ENCODE assay signal across 8 cellular contexts in the genomic region with DNA sequence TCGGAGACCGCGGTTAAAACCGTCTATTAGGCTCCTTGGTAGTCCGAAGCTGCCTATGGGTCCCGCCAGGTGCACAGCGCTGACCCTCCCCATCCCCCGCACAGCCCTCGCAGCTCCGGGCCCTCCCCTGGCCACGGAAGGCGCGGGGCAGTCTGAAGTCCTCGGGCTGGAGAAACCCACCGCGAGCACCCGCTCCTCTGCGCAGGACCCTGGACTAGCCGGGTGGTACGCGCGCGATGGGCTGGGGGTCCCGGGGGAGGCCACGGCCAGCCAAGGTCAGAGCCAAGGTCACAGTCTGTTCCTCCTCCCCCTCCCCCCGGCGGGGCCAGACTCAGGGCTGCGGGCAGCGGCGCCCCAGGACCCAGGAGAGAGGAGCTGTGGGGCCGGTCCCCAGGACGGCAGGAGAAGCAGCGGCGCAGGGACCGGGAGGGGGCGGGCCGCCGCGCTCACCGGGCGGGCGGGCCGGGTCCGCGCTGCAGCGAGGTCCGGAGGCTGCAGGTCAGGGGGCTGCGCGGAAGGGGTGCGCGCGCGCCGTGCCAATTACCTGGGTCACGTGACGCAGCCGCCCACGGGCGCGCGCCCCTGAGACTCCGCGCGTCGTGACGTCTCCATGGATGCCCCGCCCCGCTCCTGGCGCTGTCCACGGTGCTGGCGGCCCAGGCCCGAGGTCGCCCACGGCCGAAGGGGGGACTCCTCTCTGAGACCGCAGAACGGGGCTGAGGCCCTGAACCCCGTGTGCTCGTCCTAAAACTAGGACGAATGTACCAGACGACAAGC. TPM values are rescaled to one million over a fixed set of nuclear protein-coding genes. Genes with fewer than 3 reads are reported as not detected.
DNase-seq lines count a peak whose midpoint lies in the region; ATAC-seq and TF ChIP-seq lines count a peak whose summit lies in the region.

A gene (minus strand): TSS at position 535 of the 777 bp plus-strand sequence. CDS start 3,731 bp downstream, outside the sequence.

- ATAC-seq in GM18511 (IDR thresholded peaks at IDR 0.05; ENCODE audit: unreplicated experiment) = peak; percentile 90
- peak; percentile 86 for ATAC-seq in HG03280 (IDR thresholded peaks at IDR 0.05; ENCODE audit: unreplicated experiment)
- peak; percentile 81 for ATAC-seq in activated naive CD8-positive, alpha-beta T cell treated with anti-CD3 and anti-CD28 coated beads, Interleukin-2, amount 10 ng/mL, durations not matched to agents 7 days and 5 days (ENCODE audit: low read depth)
- ATAC-seq in Right ventricle myocardium inferior = peak; percentile 79
- ATAC-seq in GM19467 (IDR thresholded peaks at IDR 0.05; ENCODE audit: unreplicated experiment) = no peak

- TF ChIP-seq CTCF in AG10803 (conservative IDR thresholded peaks at IDR 0.05; ENCODE audit: low read length) (no peak), parathyroid adenoma (IDR thresholded peaks at IDR 0.05) (no peak)

- no peak within 1 kb of the TSS for H3K27ac Mint-ChIP-seq in activated naive CD8-positive, alpha-beta T cell treated with anti-CD3 and anti-CD28 coated beads, Interleukin-2, amount 10 ng/mL, durations not matched to agents 7 days and 5 days

- H3K4me1 ChIP-seq in parathyroid adenoma = peaks cover 28% of the 10 kb centered on the region

- peaks cover 1% of the 10 kb centered on the region for H3K4me1 Mint-ChIP-seq in activated naive CD8-positive, alpha-beta T cell treated with anti-CD3 and anti-CD28 coated beads, Interleukin-2, amount 10 ng/mL, durations not matched to agents 7 days and 5 days

- H3K27me3 Mint-ChIP-seq in activated naive CD8-positive, alpha-beta T cell treated with anti-CD3 and anti-CD28 coated beads, Interleukin-2, amount 10 ng/mL, durations not matched to agents 7 days and 5 days = peaks cover 18% of the 10 kb centered on the region

- no peaks in the 10 kb centered on the region for H3K36me3 ChIP-seq in parathyroid adenoma (ENCODE audit: control insufficient read depth, insufficient read depth, low read length)

- intact Hi-C loops in Right ventricle myocardium inferior (cut with DNase I) = no loop called here

- H3K9me3 ChIP-seq in parathyroid adenoma (ENCODE audit: control insufficient read depth, low read length) = no peaks in the 10 kb centered on the region

- no peaks in the 10 kb centered on the region for H3K36me3 Mint-ChIP-seq in activated naive CD8-positive, alpha-beta T cell treated with anti-CD3 and anti-CD28 coated beads, Interleukin-2, amount 10 ng/mL, durations not matched to agents 7 days and 5 days

- POLR2A ChIA-PET in activated naive CD8-positive, alpha-beta T cell treated with anti-CD3 and anti-CD28 coated beads, Interleukin-2, amount 10 ng/mL, durations not matched to agents 7 days and 5 days (lab: Charles Lee) = no interaction called here

- no peaks in the 10 kb centered on the region for H3K9me3 Mint-ChIP-seq in activated naive CD8-positive, alpha-beta T cell treated with anti-CD3 and anti-CD28 coated beads, Interleukin-2, amount 10 ng/mL, durations not matched to agents 7 days and 5 days

- H3K4me3 Mint-ChIP-seq in activated naive CD8-positive, alpha-beta T cell treated with anti-CD3 and anti-CD28 coated beads, Interleukin-2, amount 10 ng/mL, durations not matched to agents 7 days and 5 days = peak within 1 kb of the TSS; percentile 51

- peaks cover 2% of the 10 kb centered on the region for H3K79me2 ChIP-seq in parathyroid adenoma

- H2AFZ ChIP-seq in parathyroid adenoma = peak within 1 kb of the TSS; percentile 81

- H3K27ac ChIP-seq in parathyroid adenoma = peak within 1 kb of the TSS; percentile 96

- peak within 1 kb of the TSS; percentile 36 for H3K4me3 ChIP-seq in AG10803 (ENCODE audit: low read length)
- peak within 1 kb of the TSS; percentile 65 for H3K4me3 ChIP-seq in parathyroid adenoma (ENCODE audit: low read depth, low read length)

- peak within 1 kb of the TSS; percentile 93 for H3K9ac ChIP-seq in parathyroid adenoma

- peak within 1 kb of the TSS; percentile 76 for H3K4me2 ChIP-seq in parathyroid adenoma (ENCODE audit: low read length)

- H3K27me3 ChIP-seq in parathyroid adenoma (ENCODE audit: control insufficient read depth, insufficient read depth, low read length) = no peaks in the 10 kb centered on the region

- peak; percentile 8 for DNase-seq in AG10803 (ENCODE audit: low read depth)
- peak; percentile 50 to 64 for DNase-seq in NOMO-1 (lab: John Stamatoyannopoulos, UW; ENCODE audit: unreplicated experiment in 2 of 2)
- peak; percentile 84 for DNase-seq in activated naive CD8-positive, alpha-beta T cell treated with anti-CD3 and anti-CD28 coated beads, Interleukin-2, amount 10 ng/mL, durations not matched to agents 7 days and 5 days
- no peak for DNase-seq in Right ventricle myocardium inferior (ENCODE audit: missing footprints)

RNA-seq across cellular contexts. Expression of the gene that starts here (rescaled TPM):
- total RNA-seq in activated naive CD8-positive, alpha-beta T cell treated with anti-CD3 and anti-CD28 coated beads, Interleukin-2, amount 10 ng/mL, durations not matched to agents 7 days and 5 days = not detected
- total RNA-seq in Right ventricle myocardium inferior = 1.9 TPM

Comparison
In these comparisons a context has a peak if more than half of its experiments do, and no peak if none do; other contexts are left out.
1. Peak in DNase-seq and ATAC-seq in activated naive CD8-positive, alpha-beta T cell treated with anti-CD3 and anti-CD28 coated beads, Interleukin-2, amount 10 ng/mL, durations not matched to agents 7 days and 5 days; RNA of the gene not detected or under 1 TPM.